Comparison of ENCODE assay signal across 15 cellular contexts in genomic region chr1:233269656-233270055, GRCh38. TPM values are rescaled to one million over a fixed set of nuclear protein-coding genes. Genes with fewer than 3 reads are reported as not detected.
DNase-seq lines count a peak whose midpoint lies in the region; ATAC-seq and TF ChIP-seq lines count a peak whose summit lies in the region.
"Had no signal": no experiment of that assay in that cellular context is flagged by ENCODE, and none has a peak within 500 bp of the region (broad histone marks: within the 10 kb centered on the region; RNA-seq: fewer than 3 reads in every experiment).

No MANE protein-coding gene starts in this region.

- CTCF ChIA-PET in BJ (lab: Yijun Ruan, JAX) = no interaction called here

- H3K36me3 ChIP-seq in BJ (ENCODE audit: control insufficient read depth, insufficient read depth, low read length) = no peaks in the 10 kb centered on the region
- H3K36me3 ChIP-seq in spleen = no peaks in the 10 kb centered on the region
- H3K36me3 ChIP-seq: right lobe of liver, suprapubic skin had no signal

- no peaks in the 10 kb centered on the region for H3K9me3 ChIP-seq in spleen
- H3K9me3 ChIP-seq: right lobe of liver, suprapubic skin had no signal

- H3K27me3 ChIP-seq in BJ (ENCODE audit: control insufficient read depth, insufficient read depth, low read length) (no peaks in the 10 kb centered on the region), spleen (replicated peaks in 1 of 7) (no peaks in the 10 kb centered on the region)
- H3K27me3 ChIP-seq: right lobe of liver, suprapubic skin had no signal

- no peak for TF ChIP-seq POLR2A in spleen (IDR thresholded peaks at IDR 0.05)

- H3K4me3 ChIP-seq in BJ (ENCODE audit: low read depth, low read length) (no peak overlapping the region), spleen (no peak overlapping the region)
- H3K4me3 ChIP-seq: right lobe of liver, suprapubic skin had no signal

- TF ChIP-seq CTCF in BJ (IDR thresholded peaks at IDR 0.05; ENCODE audit: insufficient read depth, low read depth, low read length) (no peak), spleen (IDR thresholded peaks at IDR 0.05 in 8 of 11, conservative IDR thresholded peaks at IDR 0.05 in 3 of 11) (no peak)

- 19 to 30% (median 24%) methylated on average over 2 of the region's 2 CpGs for WGBS in spleen, 5 donors

- no peak overlapping the region for H3K27ac ChIP-seq in spleen
- H3K27ac ChIP-seq: right lobe of liver, suprapubic skin had no signal

- no peak for ATAC-seq in GM21528 (IDR thresholded peaks at IDR 0.05; ENCODE audit: low FRiP score, unreplicated experiment)
- ATAC-seq: right lobe of liver, WTC11 had no signal

- peaks cover 0 to 7% (median 0%) of the 10 kb centered on the region in 6 donors for H3K4me1 ChIP-seq in spleen
- H3K4me1 ChIP-seq: right lobe of liver, suprapubic skin had no signal

- intact Hi-C loops in spleen (cut with DNase I; ENCODE audit: low total_unique reads) = no loop called here

- DNase-seq in BJ (ENCODE audit: low read depth) (peak; percentile 10), NCI-H226 (peak; percentile 31), fibroblast of gingiva (ENCODE audit: low read depth) (peak; percentile 42), renal cortical epithelial cell (ENCODE audit: low read depth) (peak; percentile 37), spleen (no peak), KBM-7 (no peak)
- DNase-seq: activated CD8-positive, alpha-beta memory T cell treated with anti-CD3 and anti-CD28 coated beads for 24 hours; CD4-positive, alpha-beta T cell; left cardiac atrium; NCI-H1436; right lobe of liver; stimulated activated CD4-positive, alpha-beta T cell treated with anti-CD3 and anti-CD28 coated beads, Interleukin-2, amount 100 ng/mL, for 24 hours had no signal

- in situ Hi-C loops in KBM-7 (cut with MboI; ENCODE audit: low pct_unique_long_range_greater_than_20kb, low sequenced_read_pairs) = no loop called here

- POLR2A ChIA-PET in BJ (lab: Charles Lee) = interaction anchor here (0.7 kb wide), 1 partner anchor 307 kb away, joined by 3 read pairs; no protein-coding TSS in a partner anchor

RNA-seq across cellular contexts. Expression of gene PCNX2, which starts 25.9 kb away (rescaled TPM):
- polyA plus RNA-seq in BJ (2011; rRNA removed) = 8.5 and 10.1 TPM in 2 replicates
- polyA minus RNA-seq in BJ (2011; rRNA and poly(A)+ RNA removed) = 38.0 and 43.0 TPM in 2 replicates
- total RNA-seq in renal cortical epithelial cell = 28.9 and 36.5 TPM in 2 replicates
- 10 to 100 TPM; 14.2 to 26.5 (median 20.2) TPM for total RNA-seq in spleen
- 10 to 100 TPM in 1 of 3 donors, 1 to 10 TPM in 2; 4.0 to 11.4 (median 4.4) TPM for polyA plus RNA-seq in spleen

RNA-seq across cellular contexts. Expression of gene MAP3K21, which starts 57.9 kb away (rescaled TPM):
- 0.10 and 0.13 TPM in 2 replicates for polyA plus RNA-seq in BJ (2011; rRNA removed)
- 0.10 and 0.19 TPM in 2 replicates for polyA minus RNA-seq in BJ (2011; rRNA and poly(A)+ RNA removed)
- 10.8 and 24.8 TPM in 2 replicates for total RNA-seq in renal cortical epithelial cell
- total RNA-seq in spleen = 1 to 10 TPM in 5 of 7 donors, under 1 TPM in 2; 0.85 to 4.6 (median 1.5) TPM
- under 1 TPM; 0.38 to 0.67 (median 0.39) TPM for polyA plus RNA-seq in spleen

Comparison
In these comparisons a context has a peak if more than half of its experiments do, and no peak if none do; other contexts are left out.
1. DNase-seq: peak in BJ (single experiment), NCI-H226 (single experiment), fibroblast of gingiva (single experiment) and renal cortical epithelial cell (single experiment); none in spleen (single experiment) and KBM-7 (single experiment).